23 cellular contexts compared by ENCODE assay signal in genomic region chr9:116580853-116581252, GRCh38.
"Had no signal": no experiment of that assay in that cellular context is flagged by ENCODE, and none has a peak within 500 bp of the region (broad histone marks: within the 10 kb centered on the region; RNA-seq: fewer than 3 reads in every experiment).

No MANE protein-coding gene starts in this region.

- H3K4me3 Mint-ChIP-seq: activated B cell treated with CpG ODN at 0.5 μM for 24 hours; activated CD4-positive, alpha-beta T cell treated with anti-CD3 and anti-CD28 coated beads for 36 hours; activated naive CD4-positive, alpha-beta T cell treated with anti-CD3 and anti-CD28 coated beads for 36 hours; activated naive CD8-positive, alpha-beta T cell treated with anti-CD3 and anti-CD28 coated beads, Interleukin-2, amount 10 ng/mL, durations not matched to agents 7 days and 5 days; naive thymus-derived CD8-positive, alpha-beta T cell; stimulated activated naive CD8-positive, alpha-beta T cell treated with anti-CD3 and anti-CD28 coated beads, Interleukin-15, Interleukin-2, amounts not matched to agents 100 ng/mL and 50 ng/mL, for 24 hours; T-helper 1 cell treated with Interleukin-12 subunit alpha and Interleukin-12 subunit beta and Interleukin-4 antibody, amounts not matched to agents 30 μg/mL and 1 μg/mL, for 36 hours had no signal

- H3K27me3 Mint-ChIP-seq: activated B cell treated with CpG ODN at 0.5 μM for 24 hours; activated CD4-positive, alpha-beta T cell treated with anti-CD3 and anti-CD28 coated beads for 36 hours; activated naive CD8-positive, alpha-beta T cell treated with anti-CD3 and anti-CD28 coated beads, Interleukin-2, amount 10 ng/mL, durations not matched to agents 7 days and 5 days; stimulated activated naive CD8-positive, alpha-beta T cell treated with anti-CD3 and anti-CD28 coated beads, Interleukin-15, Interleukin-2, amounts not matched to agents 100 ng/mL and 50 ng/mL, for 24 hours had no signal

- H3K36me3 ChIP-seq: breast epithelium, prostate gland, suprapubic skin, transverse colon, uterus had no signal

- H3K4me1 Mint-ChIP-seq: activated B cell treated with CpG ODN at 0.5 μM for 24 hours; activated CD4-positive, alpha-beta T cell treated with anti-CD3 and anti-CD28 coated beads for 36 hours; activated naive CD8-positive, alpha-beta T cell treated with anti-CD3 and anti-CD28 coated beads, Interleukin-2, amount 10 ng/mL, durations not matched to agents 7 days and 5 days; naive thymus-derived CD8-positive, alpha-beta T cell had no signal

- H3K4me1 ChIP-seq: breast epithelium, prostate gland, uterus had no signal

- H3K27ac Mint-ChIP-seq: activated B cell treated with CpG ODN at 0.5 μM for 24 hours; activated CD4-positive, alpha-beta T cell treated with anti-CD3 and anti-CD28 coated beads for 36 hours; activated naive CD4-positive, alpha-beta T cell treated with anti-CD3 and anti-CD28 coated beads for 36 hours; activated naive CD8-positive, alpha-beta T cell treated with anti-CD3 and anti-CD28 coated beads, Interleukin-2, amount 10 ng/mL, durations not matched to agents 7 days and 5 days; naive thymus-derived CD8-positive, alpha-beta T cell; stimulated activated naive CD8-positive, alpha-beta T cell treated with anti-CD3 and anti-CD28 coated beads, Interleukin-15, Interleukin-2, amounts not matched to agents 100 ng/mL and 50 ng/mL, for 24 hours; T-helper 1 cell treated with Interleukin-12 subunit alpha and Interleukin-12 subunit beta and Interleukin-4 antibody, amounts not matched to agents 30 μg/mL and 1 μg/mL, for 36 hours had no signal

- H3K27me3 ChIP-seq: breast epithelium, suprapubic skin, transverse colon, uterus had no signal

- H3K4me3 ChIP-seq: breast epithelium, coronary artery, lung, prostate gland, suprapubic skin, transverse colon, uterus had no signal

- DNase-seq: activated B cell treated with CpG ODN at 0.5 μM for 24 hours; activated CD4-positive, alpha-beta T cell treated with anti-CD3 and anti-CD28 coated beads for 36 hours; activated CD4-positive, alpha-beta T cell treated with anti-CD3 and anti-CD28 coated beads, Interleukin-2, amount 50 U/mL, for 4 hours; activated effector memory CD4-positive, alpha-beta T cell treated with Interleukin-2 at 50 U/mL for 16 hours; activated naive CD4-positive, alpha-beta T cell treated with anti-CD3 and anti-CD28 coated beads for 36 hours; activated naive CD8-positive, alpha-beta T cell treated with anti-CD3 and anti-CD28 coated beads, Interleukin-2, amount 10 ng/mL, durations not matched to agents 7 days and 5 days; activated T-cell treated with anti-CD3 and anti-CD28 coated beads, Interleukin-2, amount 50 U/mL, for 48 hours; amniotic stem cell; cerebellar nuclear complex; foreskin melanocyte; glutamatergic neuron; naive thymus-derived CD8-positive, alpha-beta T cell; stimulated activated CD4-positive, alpha-beta T cell treated with anti-CD3 and anti-CD28 coated beads, Interleukin-12 subunit alpha, Interleukin-12 subunit beta, amount 100 ng/mL, for 4 hours; T1000; transverse colon had no signal

- ATAC-seq: activated CD4-positive, alpha-beta T cell treated with anti-CD3 and anti-CD28 coated beads for 36 hours; naive thymus-derived CD8-positive, alpha-beta T cell had no signal

- H3K9me3 ChIP-seq: breast epithelium, prostate gland, suprapubic skin, transverse colon, uterus had no signal

- H3K9me3 Mint-ChIP-seq: activated B cell treated with CpG ODN at 0.5 μM for 24 hours; activated naive CD4-positive, alpha-beta T cell treated with anti-CD3 and anti-CD28 coated beads for 36 hours; activated naive CD8-positive, alpha-beta T cell treated with anti-CD3 and anti-CD28 coated beads, Interleukin-2, amount 10 ng/mL, durations not matched to agents 7 days and 5 days; stimulated activated naive CD8-positive, alpha-beta T cell treated with anti-CD3 and anti-CD28 coated beads, Interleukin-15, Interleukin-2, amounts not matched to agents 100 ng/mL and 50 ng/mL, for 24 hours; T-helper 1 cell treated with Interleukin-12 subunit alpha and Interleukin-12 subunit beta and Interleukin-4 antibody, amounts not matched to agents 30 μg/mL and 1 μg/mL, for 36 hours had no signal

- H3K27ac ChIP-seq: breast epithelium, coronary artery, prostate gland, suprapubic skin, transverse colon had no signal
